In the genomic region with DNA sequence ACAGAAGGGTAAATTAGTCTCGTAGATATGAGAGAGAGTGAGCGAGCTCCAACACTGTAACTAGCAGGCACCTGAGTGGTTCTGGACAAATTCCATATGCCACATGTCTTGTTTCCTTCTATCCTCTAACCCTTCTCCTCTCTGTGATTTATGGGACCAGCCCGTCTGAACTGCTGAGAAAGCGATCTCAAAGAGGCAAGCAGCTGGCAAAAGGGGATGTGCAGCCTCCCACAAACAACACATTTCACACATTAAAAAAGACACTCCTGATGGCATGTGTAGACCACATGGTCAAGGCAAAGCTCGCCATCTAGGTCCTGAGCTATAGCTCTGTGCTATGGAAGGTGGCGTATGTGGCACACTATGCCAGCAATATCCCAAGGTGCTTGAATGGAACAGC, we compare ENCODE assay signal across 9 cellular contexts.
DNase-seq lines count a peak whose midpoint lies in the region; ATAC-seq and TF ChIP-seq lines count a peak whose summit lies in the region.
"Had no signal": no experiment of that assay in that cellular context is flagged by ENCODE, and none has a peak within 500 bp of the region (broad histone marks: within the 10 kb centered on the region; RNA-seq: fewer than 3 reads in every experiment).

No MANE protein-coding gene starts in this region.

- no peak for TF ChIP-seq POLR2A in prostate gland (IDR thresholded peaks at IDR 0.05)

- H3K4me1 ChIP-seq in ACC112 (ENCODE audit: control insufficient read depth, insufficient read depth, low read length, unreplicated experiment) (peaks cover 13% of the 10 kb centered on the region), right cardiac atrium (ENCODE audit: control insufficient read depth, insufficient read depth, low read length) (peaks cover 8% of the 10 kb centered on the region), prostate gland (replicated peaks) (no peaks in the 10 kb centered on the region)

- H3K36me3 ChIP-seq in ACC112 (ENCODE audit: insufficient read depth, low read length) = no peaks in the 10 kb centered on the region
- no peaks in the 10 kb centered on the region for H3K36me3 ChIP-seq in prostate gland

- H3K27me3 ChIP-seq in ACC112 (ENCODE audit: insufficient read depth, low read length) (no peaks in the 10 kb centered on the region), right cardiac atrium (ENCODE audit: control insufficient read depth, insufficient read depth) (no peaks in the 10 kb centered on the region), prostate gland (replicated peaks; ENCODE audit: insufficient read depth) (no peaks in the 10 kb centered on the region)

- no peaks in the 10 kb centered on the region for H3K79me2 ChIP-seq in ACC112 (ENCODE audit: control insufficient read depth, insufficient read depth, low read length, unreplicated experiment)

- peak overlapping the region; percentile 33; the same call in 1 of the 2 replicates for H3K27ac ChIP-seq in ACC112 (ENCODE audit: low read depth, low read length)
- H3K27ac ChIP-seq in right cardiac atrium (ENCODE audit: low read length) = peak overlapping the region; percentile 33
- peak overlapping the region in 1 of 2 donors; percentile 15 for H3K27ac ChIP-seq in prostate gland

- no peak overlapping the region for H3K4me3 ChIP-seq in ACC112 (ENCODE audit: low read depth, low read length)
- no peak overlapping the region for H3K4me3 ChIP-seq in right cardiac atrium (ENCODE audit: low read length)
- no peak overlapping the region for H3K4me3 ChIP-seq in prostate gland

- 43% methylated on average over 6 of the region's 6 CpGs for WGBS in right cardiac atrium
- 37% methylated on average over 6 of the region's 6 CpGs for WGBS in prostate gland

- H3K9me3 ChIP-seq in right cardiac atrium (ENCODE audit: control insufficient read depth, low read length) (no peaks in the 10 kb centered on the region), prostate gland (no peaks in the 10 kb centered on the region)

- peaks cover 34% of the 10 kb centered on the region for H3K36me3 Mint-ChIP-seq in WTC11

- no peak overlapping the region for H3K27ac Mint-ChIP-seq in WTC11
- H3K27ac Mint-ChIP-seq: activated B cell treated with CpG ODN at 0.5 μM for 24 hours had no signal

- H3K4me3 Mint-ChIP-seq in WTC11 = no peak overlapping the region
- H3K4me3 Mint-ChIP-seq: activated B cell treated with CpG ODN at 0.5 μM for 24 hours had no signal

- H3K27me3 Mint-ChIP-seq in WTC11 (ENCODE audit: low read depth) = peaks cover 2% of the 10 kb centered on the region

- H3K9me3 Mint-ChIP-seq in WTC11 = peaks cover 50% of the 10 kb centered on the region
- H3K9me3 Mint-ChIP-seq: activated B cell treated with CpG ODN at 0.5 μM for 24 hours had no signal

- CTCF ChIA-PET in WTC11 (lab: Charles Lee) = interaction anchor here (1.0 kb wide), 1 partner anchor 68 kb away, joined by 3 read pairs; no protein-coding TSS in a partner anchor

- TF ChIP-seq CTCF in WTC11 (IDR thresholded peaks at IDR 0.05) (no peak), prostate gland (IDR thresholded peaks at IDR 0.05) (no peak)

- POLR2A ChIA-PET in WTC11 (lab: Charles Lee) = no interaction called here

- intact Hi-C loops in right cardiac atrium (cut with DNase I) (no loop called here), prostate gland (cut with DNase I) (no loop called here)

- peak; percentile 89 for DNase-seq in DMS153 (lab: John Stamatoyannopoulos, UW)
- DNase-seq in WTC11 (ENCODE audit: low spot score) = no peak
- no peak for DNase-seq in right cardiac atrium
- DNase-seq in prostate gland (ENCODE audit: low spot score) = no peak
- DNase-seq: activated B cell treated with CpG ODN at 0.5 μM for 24 hours had no signal

- peak overlapping the region; percentile 2 for H2AFZ ChIP-seq in ACC112 (ENCODE audit: low read length, unreplicated experiment)

- peaks cover 8% of the 10 kb centered on the region for H3K4me1 Mint-ChIP-seq in WTC11

- ATAC-seq in WTC11 (no peak), right cardiac atrium (peak in 1 of 2 donors; percentile 6), GM21515 (IDR thresholded peaks at IDR 0.05; ENCODE audit: unreplicated experiment) (no peak), GM21390 (IDR thresholded peaks at IDR 0.05; ENCODE audit: unreplicated experiment) (no peak), HG02798 (IDR thresholded peaks at IDR 0.05; ENCODE audit: poor library complexity, unreplicated experiment) (no peak)

TF ChIP-seq in WTC11, 78 proteins besides CTCF, POLR2A, EP300 and RAD21:
- TF ChIP-seq ZNF138 (CRISPR knock-in tag; conservative IDR thresholded peaks at IDR 0.05) (0 out of 2 replicates have a peak, but pooled peaks have one; percentile 32), JAZF1 (CRISPR knock-in tag; IDR thresholded peaks at IDR 0.05) (no peak)
- TF ChIP-seq, protein P1, sequence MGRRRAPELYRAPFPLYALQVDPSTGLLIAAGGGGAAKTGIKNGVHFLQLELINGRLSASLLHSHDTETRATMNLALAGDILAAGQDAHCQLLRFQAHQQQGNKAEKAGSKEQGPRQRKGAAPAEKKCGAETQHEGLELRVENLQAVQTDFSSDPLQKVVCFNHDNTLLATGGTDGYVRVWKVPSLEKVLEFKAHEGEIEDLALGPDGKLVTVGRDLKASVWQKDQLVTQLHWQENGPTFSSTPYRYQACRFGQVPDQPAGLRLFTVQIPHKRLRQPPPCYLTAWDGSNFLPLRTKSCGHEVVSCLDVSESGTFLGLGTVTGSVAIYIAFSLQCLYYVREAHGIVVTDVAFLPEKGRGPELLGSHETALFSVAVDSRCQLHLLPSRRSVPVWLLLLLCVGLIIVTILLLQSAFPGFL (CRISPR knock-in tag; IDR thresholded peaks at IDR 0.05; ENCODE audit: borderline replicate concordance) = no peak
